In genomic region chr2:223563462-223563861, GRCh38 we compare ENCODE assay signal across 9 cellular contexts.
DNase-seq lines count a peak whose midpoint lies in the region; ATAC-seq, FAIRE-seq and TF ChIP-seq lines count a peak whose summit lies in the region.
"Had no signal": no experiment of that assay in that cellular context is flagged by ENCODE, and none has a peak within 500 bp of the region (broad histone marks: within the 10 kb centered on the region; RNA-seq: fewer than 3 reads in every experiment).

No MANE protein-coding gene starts in this region.

- ATAC-seq in GM18519 (IDR thresholded peaks at IDR 0.05; ENCODE audit: low FRiP score, unreplicated experiment) (no peak), HG02840 (IDR thresholded peaks at IDR 0.05; ENCODE audit: low FRiP score, unreplicated experiment) (no peak)

- peak overlapping the region; percentile 5 for H3K9ac ChIP-seq in HUES6 (ENCODE audit: low read length)

- H3K4me3 ChIP-seq in AG10803 (ENCODE audit: low read length): no peak overlapping the region
- H3K4me3 ChIP-seq in HUES6 (ENCODE audit: low read depth, low read length): no peak overlapping the region
- H3K4me3 ChIP-seq in HAP-1: no peak overlapping the region

- peaks cover 12% of the 10 kb centered on the region for H3K4me1 ChIP-seq in HUES6 (ENCODE audit: control insufficient read depth, insufficient read depth, low read length)
- no peaks in the 10 kb centered on the region; the same call in 1 of the 2 replicates for H3K4me1 ChIP-seq in HAP-1

- in situ Hi-C loops in HAP-1 (cut with MboI; ENCODE audit: low sequenced_read_pairs): no loop called here

- H3K9me3 ChIP-seq in HUES6 (ENCODE audit: control insufficient read depth, insufficient read depth, low read depth, low read length): no peaks in the 10 kb centered on the region
- no peaks in the 10 kb centered on the region for H3K9me3 ChIP-seq in HAP-1

- FAIRE-seq in D721Med (lab: Jason Lieb, UNC): no peak

- peak; percentile 48 for DNase-seq in AG10803 (ENCODE audit: low read depth)
- peak; percentile 85 for DNase-seq in SHP77 treated with DMSO at 0.1 percent for 48 hours (lab: John Stamatoyannopoulos, UW)
- DNase-seq in iPS DF 19.7 (ENCODE audit: low read depth, low spot score): peak; percentile 28
- no peak for DNase-seq in HAP-1 (ENCODE audit: low spot score in 2 of 2)
- DNase-seq in D721Med (ENCODE audit: insufficient read length, low spot score): no peak
- DNase-seq: activated B cell treated with CpG ODN at 0.5 μM for 24 hours had no signal

- H3K27me3 ChIP-seq in HUES6 (ENCODE audit: control insufficient read depth, insufficient read depth, low read length) (no peaks in the 10 kb centered on the region), HAP-1 (ENCODE audit: low read depth) (no peaks in the 10 kb centered on the region)

- TF ChIP-seq CTCF in AG10803 (conservative IDR thresholded peaks at IDR 0.05; ENCODE audit: low read length) (no peak), D721Med (IDR thresholded peaks at IDR 0.05; ENCODE audit: insufficient read depth, missing control alignments) (no peak)

- H3K27ac ChIP-seq in HUES6 (ENCODE audit: low read depth, low read length): no peak overlapping the region

- H3K36me3 ChIP-seq in HUES6 (ENCODE audit: control insufficient read depth, insufficient read depth, low read length) (no peaks in the 10 kb centered on the region), HAP-1 (replicated peaks) (no peaks in the 10 kb centered on the region)

Comparison
In these comparisons a context has a peak if more than half of its experiments do, and no peak if none do; other contexts are left out.
1. DNase-seq: peak in AG10803 (single experiment), SHP77 treated with DMSO at 0.1 percent for 48 hours (single experiment) and iPS DF 19.7 (single experiment); none in HAP-1 (0 of 2) and D721Med (single experiment).